Comparison of ENCODE assay signal across 14 cellular contexts in the genomic region with DNA sequence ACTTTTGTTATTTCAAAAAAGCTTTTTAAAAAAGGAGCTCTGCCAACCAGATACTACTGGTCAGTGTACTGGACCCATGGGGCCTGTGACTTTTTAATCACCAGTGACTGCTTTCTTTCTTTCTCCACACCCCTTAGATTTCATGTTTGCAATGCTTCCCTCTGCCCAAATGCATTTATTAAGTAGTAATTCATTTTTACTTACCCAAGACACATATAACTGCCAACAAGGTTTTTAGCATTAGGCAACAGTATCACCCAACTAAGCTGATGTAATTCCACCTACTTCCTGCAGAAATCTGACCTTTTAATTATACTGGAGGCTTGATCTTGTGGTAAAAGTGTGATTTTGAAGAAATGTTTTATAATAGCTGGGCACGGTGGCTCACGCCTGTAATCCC. TPM values are rescaled to one million over a fixed set of nuclear protein-coding genes. Genes with fewer than 3 reads are reported as not detected.
DNase-seq lines count a peak whose midpoint lies in the region; ATAC-seq and TF ChIP-seq lines count a peak whose summit lies in the region.
"Had no signal": no experiment of that assay in that cellular context is flagged by ENCODE, and none has a peak within 500 bp of the region (broad histone marks: within the 10 kb centered on the region; RNA-seq: fewer than 3 reads in every experiment).

No MANE protein-coding gene starts in this region.

- peaks cover 14 to 55% of the 10 kb centered on the region in 2 experiments; a peak in 2 of 3 replicates for H3K36me3 ChIP-seq in HEK293 (ENCODE audit: control insufficient read depth in 2 of 2, insufficient read depth in 1 of 2, low read length in 2 of 2)

- ATAC-seq in omental fat pad (ENCODE audit: low FRiP score): peak; percentile 44
- no peak for ATAC-seq in HG02759 (IDR thresholded peaks at IDR 0.05; ENCODE audit: unreplicated experiment)
- ATAC-seq: stimulated activated effector memory CD8-positive, alpha-beta T cell treated with anti-CD3 and anti-CD28 coated beads, Interleukin-12 subunit alpha, Interleukin-12 subunit beta, amount 100 ng/mL, for 72 hours; WTC11 had no signal

- DNase-seq in EH (ENCODE audit: low read depth) (peak; percentile 25), cardiac fibroblast (ENCODE audit: low read depth in 2 of 2) (peak; percentile 9 to 60), omental fat pad (ENCODE audit: low spot score) (no peak), SIG-M5 (lab: John Stamatoyannopoulos, UW) (no peak), OCI-M2 (lab: John Stamatoyannopoulos, UW; ENCODE audit: unreplicated experiment) (no peak)
- DNase-seq: activated CD4-positive, alpha-beta memory T cell treated with anti-CD3 and anti-CD28 coated beads for 36 hours; NCI-H524; T-helper 9 cell; thyroid gland had no signal

- no peaks in the 10 kb centered on the region for H3K9me3 ChIP-seq in HEK293 (ENCODE audit: control insufficient read depth, insufficient read depth, low read depth, low read length)
- H3K9me3 ChIP-seq: thyroid gland had no signal

- CTCF ChIA-PET in HEK293 (lab: Yijun Ruan, JAX): interaction anchor here (2.5 kb wide), 1 partner anchor 16 kb away, joined by 7 read pairs; no protein-coding TSS in a partner anchor

- TF ChIP-seq CTCF in HEK293 (tag by site-specific recombination; IDR thresholded peaks at IDR 0.05) (no peak), cardiac fibroblast (IDR thresholded peaks at IDR 0.05; ENCODE audit: low read depth, low read length) (no peak), omental fat pad (IDR thresholded peaks at IDR 0.05) (no peak)

- no peak overlapping the region for H3K27ac ChIP-seq in HEK293 (ENCODE audit: extremely low read depth, low read depth, low read length)
- H3K27ac ChIP-seq: hepatocyte, thyroid gland had no signal

- POLR2A ChIA-PET in HEK293 (lab: Yijun Ruan, JAX): interaction anchor here (2.0 kb wide), 1 partner anchor 13 kb away, joined by 7 read pairs; a partner anchor contains a TSS

- H3K4me3 ChIP-seq in HEK293 (ENCODE audit: low read depth, low read length) (no peak overlapping the region), cardiac fibroblast (replicated peaks in 1 of 2; ENCODE audit: low read depth in 2 of 2, low read length in 2 of 2) (no peak overlapping the region)
- H3K4me3 ChIP-seq: hepatocyte, thyroid gland had no signal

- H3K4me1 ChIP-seq in HEK293 (ENCODE audit: control insufficient read depth, insufficient read depth, low read length): no peaks in the 10 kb centered on the region
- H3K4me1 ChIP-seq: thyroid gland had no signal

TF ChIP-seq in HEK293, 187 proteins besides CTCF, POLR2A, EP300 and RAD21:
- TF ChIP-seq ZNF837 (tag by site-specific recombination; IDR thresholded peaks at IDR 0.05): no peak
- no peak for TF ChIP-seq ZNF211 (tag by site-specific recombination; IDR thresholded peaks at IDR 0.05; ENCODE audit: low read depth)
- TF ChIP-seq, protein P1, sequence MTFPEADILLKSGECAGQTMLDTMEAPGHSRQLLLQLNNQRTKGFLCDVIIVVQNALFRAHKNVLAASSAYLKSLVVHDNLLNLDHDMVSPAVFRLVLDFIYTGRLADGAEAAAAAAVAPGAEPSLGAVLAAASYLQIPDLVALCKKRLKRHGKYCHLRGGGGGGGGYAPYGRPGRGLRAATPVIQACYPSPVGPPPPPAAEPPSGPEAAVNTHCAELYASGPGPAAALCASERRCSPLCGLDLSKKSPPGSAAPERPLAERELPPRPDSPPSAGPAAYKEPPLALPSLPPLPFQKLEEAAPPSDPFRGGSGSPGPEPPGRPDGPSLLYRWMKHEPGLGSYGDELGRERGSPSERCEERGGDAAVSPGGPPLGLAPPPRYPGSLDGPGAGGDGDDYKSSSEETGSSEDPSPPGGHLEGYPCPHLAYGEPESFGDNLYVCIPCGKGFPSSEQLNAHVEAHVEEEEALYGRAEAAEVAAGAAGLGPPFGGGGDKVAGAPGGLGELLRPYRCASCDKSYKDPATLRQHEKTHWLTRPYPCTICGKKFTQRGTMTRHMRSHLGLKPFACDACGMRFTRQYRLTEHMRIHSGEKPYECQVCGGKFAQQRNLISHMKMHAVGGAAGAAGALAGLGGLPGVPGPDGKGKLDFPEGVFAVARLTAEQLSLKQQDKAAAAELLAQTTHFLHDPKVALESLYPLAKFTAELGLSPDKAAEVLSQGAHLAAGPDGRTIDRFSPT (tag by site-specific recombination; IDR thresholded peaks at IDR 0.05): no peak
- TF ChIP-seq SP7 (tag by site-specific recombination; IDR thresholded peaks at IDR 0.05): peak; percentile 88

RNA-seq across cellular contexts. Expression of a gene that starts 12.5 kb away (rescaled TPM):
- 10 to 100 TPM; 18.0 to 29.4 (median 20.8) TPM for total RNA-seq in omental fat pad

RNA-seq across cellular contexts. Expression of a gene that starts 18.1 kb away (rescaled TPM):
- 10 to 100 TPM; 12.3 to 19.9 (median 15.9) TPM for total RNA-seq in omental fat pad

RNA-seq across cellular contexts. Expression of a gene that starts 36.5 kb away (rescaled TPM):
- total RNA-seq in omental fat pad: 100 to 1,000 TPM in 1 of 4 donors, 10 to 100 TPM in 3; 75.3 to 117 (median 88.1) TPM

Comparison
In these comparisons a context has a peak if more than half of its experiments do, and no peak if none do; other contexts are left out.
1. DNase-seq: peak in EH (single experiment) and cardiac fibroblast (2 of 2); none in omental fat pad (single experiment), SIG-M5 (single experiment) and OCI-M2 (single experiment).